Comparison of ENCODE assay signal across 37 cellular contexts in the genomic region with DNA sequence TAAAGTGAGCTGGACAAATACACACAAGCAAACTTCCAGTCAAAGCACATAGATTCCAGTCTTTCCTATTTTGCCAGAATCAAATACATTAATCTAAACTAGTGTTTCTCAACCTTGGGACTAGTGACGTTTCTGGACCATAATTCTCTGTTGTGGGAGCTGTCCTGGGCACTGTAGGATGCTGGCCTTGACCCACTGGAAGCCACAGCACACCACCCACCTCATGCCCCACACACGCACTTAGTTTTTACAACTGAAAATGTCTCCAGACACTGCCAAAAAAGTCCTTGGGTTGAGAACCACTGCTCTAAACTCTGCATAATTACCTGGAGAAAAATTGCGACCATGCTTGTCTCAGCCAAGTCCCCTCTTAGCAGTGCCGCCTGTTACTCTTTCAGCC. TPM values are rescaled to one million over a fixed set of nuclear protein-coding genes. Genes with fewer than 3 reads are reported as not detected.
"Had no signal": no experiment of that assay in that cellular context is flagged by ENCODE, and none has a peak within 500 bp of the region (broad histone marks: within the 10 kb centered on the region; RNA-seq: fewer than 3 reads in every experiment).

No MANE protein-coding gene starts in this region.

- H3K36me3 ChIP-seq: MG63 had no signal

- H3K4me3 ChIP-seq: MG63 had no signal

- H3K27me3 ChIP-seq: MG63 had no signal

- H3K9me3 ChIP-seq: MG63 had no signal

- DNase-seq: Karpas-422, Kasumi-1, MG63, MM.1S, MV-4-11, NCI-H1048, NCI-H1092, NCI-H1092 treated with DMSO at 0.1 percent for 48 hours, NCI-H1105, NCI-H1105 treated with DMSO at 0.1 percent for 48 hours, NCI-H1417, NCI-H1417 treated with DMSO at 0.1 percent for 48 hours, NCI-H1436, NCI-H1436 treated with DMSO at 0.1 percent for 48 hours, NCI-H146, NCI-H1694, NCI-H1694 treated with DMSO at 0.1 percent for 48 hours, NCI-H187, NCI-H187 treated with DMSO at 0.1 percent for 48 hours, NCI-H1930, NCI-H2029, NCI-H2029 treated with DMSO at 0.1 percent for 48 hours, NCI-H2081, NCI-H2081 treated with DMSO at 0.1 percent for 48 hours, NCI-H2107, NCI-H2171, NCI-H2171 treated with DMSO at 0.1 percent for 48 hours, NCI-H2227 treated with DMSO at 0.1 percent for 48 hours, NCI-H226, NCI-H345, NCI-H446, NCI-H446 treated with DMSO at 0.1 percent for 48 hours, NCI-H510A, NCI-H510A treated with DMSO at 0.1 percent for 48 hours had no signal

RNA-seq across cellular contexts. Expression of gene MAP3K15, which starts 57.6 kb away (rescaled TPM):
- total RNA-seq: LHCN-M2, M059J, MCF 10A had no signal
